Comparison of ENCODE assay signal across 23 cellular contexts in the genomic region with DNA sequence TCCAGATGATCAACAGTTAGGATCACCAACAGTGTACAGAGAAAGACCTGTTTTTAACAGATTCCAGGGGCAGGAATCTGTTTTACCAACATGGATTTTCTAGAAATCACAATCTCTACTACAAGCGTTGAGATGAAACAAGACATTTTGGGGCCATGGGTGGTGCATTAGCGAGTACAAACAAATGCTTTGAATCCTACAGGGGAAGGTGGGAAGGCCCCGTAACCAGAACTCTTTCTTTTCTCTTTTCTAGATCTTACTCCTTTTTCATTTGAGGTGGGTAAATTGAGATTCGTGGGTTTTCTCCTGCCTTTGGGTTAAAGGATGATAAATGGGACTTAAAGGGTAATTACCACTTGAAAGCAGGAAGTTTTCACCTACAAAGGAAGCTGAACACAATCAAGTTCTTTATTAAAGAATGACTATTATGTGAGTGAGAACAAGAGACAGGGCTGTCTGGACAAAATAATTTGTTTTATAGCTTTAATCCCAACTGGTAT.
DNase-seq lines count a peak whose midpoint lies in the region; ATAC-seq and TF ChIP-seq lines count a peak whose summit lies in the region.
"Had no signal": no experiment of that assay in that cellular context is flagged by ENCODE, and none has a peak within 500 bp of the region (broad histone marks: within the 10 kb centered on the region; RNA-seq: fewer than 3 reads in every experiment).

No MANE protein-coding gene starts in this region.

- H3K79me2 ChIP-seq in neural progenitor cell (ENCODE audit: low read depth), result no peaks in the 10 kb centered on the region

- no peaks in the 10 kb centered on the region for H3K27me3 ChIP-seq in HUES6 (ENCODE audit: control insufficient read depth, insufficient read depth, low read length)
- no peaks in the 10 kb centered on the region for H3K27me3 ChIP-seq in neural progenitor cell
- H3K27me3 ChIP-seq: BLaER1 treated with 17β-estradiol and CSF1 and Interleukin-3, amounts not matched to agents 10 nM and 100 nM had no signal

- H3K27ac ChIP-seq in HUES6 (ENCODE audit: low read depth, low read length) (peak overlapping the region; percentile 62; the same call in 1 of the 2 replicates), neural progenitor cell (no peak overlapping the region)
- H3K27ac ChIP-seq: A549; BLaER1 treated with 17β-estradiol and CSF1 and Interleukin-3, amounts not matched to agents 10 nM and 100 nM; KMS-11; SK-N-MC had no signal

- H3K36me3 ChIP-seq in HUES6 (ENCODE audit: control insufficient read depth, insufficient read depth, low read length) (peaks cover 12% of the 10 kb centered on the region), neural progenitor cell (no peaks in the 10 kb centered on the region)
- H3K36me3 ChIP-seq: BLaER1 treated with 17β-estradiol and CSF1 and Interleukin-3, amounts not matched to agents 10 nM and 100 nM had no signal

- peaks cover 40% of the 10 kb centered on the region for H3K4me1 ChIP-seq in HUES6 (ENCODE audit: control insufficient read depth, insufficient read depth, low read length)
- peaks cover 25% of the 10 kb centered on the region for H3K4me1 ChIP-seq in neural progenitor cell
- H3K4me1 ChIP-seq: A549; BLaER1 treated with 17β-estradiol and CSF1 and Interleukin-3, amounts not matched to agents 10 nM and 100 nM had no signal

- H3K4me2 ChIP-seq in neural progenitor cell, result peak overlapping the region; percentile 16
- H3K4me2 ChIP-seq: A549; BLaER1 treated with 17β-estradiol and CSF1 and Interleukin-3, amounts not matched to agents 10 nM and 100 nM; KMS-11 had no signal

- H3K27ac Mint-ChIP-seq in neural progenitor cell, result no peak overlapping the region
- H3K27ac Mint-ChIP-seq: CD4-positive, alpha-beta T cell; IgD-negative memory B cell had no signal

- no peak for TF ChIP-seq CTCF in neural progenitor cell (IDR thresholded peaks at IDR 0.05)

- peak; percentile 3 for DNase-seq in DMS153 treated with DMSO at 0.1 percent for 48 hours (lab: John Stamatoyannopoulos, UW; ENCODE audit: unreplicated experiment)
- DNase-seq in astrocyte of the hippocampus (ENCODE audit: low read depth, low spot score), result peak; percentile 11
- no peak for DNase-seq in neural progenitor cell (ENCODE audit: low spot score)
- DNase-seq in NCI-H2171 (lab: John Stamatoyannopoulos, UW), result no peak
- no peak for DNase-seq in activated CD4-positive, alpha-beta T cell treated with anti-CD3 and anti-CD28 coated beads for 4 hours
- DNase-seq: AML-193; CD4-positive, alpha-beta T cell; EL; GDM1; MM.1S; NCI-H2029; NCI-H226; NCI-H510A; NCI-H774; SIG-M5; SW 1271 had no signal

- no peaks in the 10 kb centered on the region for H4K20me1 ChIP-seq in neural progenitor cell (ENCODE audit: low read depth)
- H4K20me1 ChIP-seq: BLaER1 treated with 17β-estradiol and CSF1 and Interleukin-3, amounts not matched to agents 10 nM and 100 nM had no signal

- no peak overlapping the region for H3K4me3 Mint-ChIP-seq in neural progenitor cell
- H3K4me3 Mint-ChIP-seq: CD4-positive, alpha-beta T cell; IgD-negative memory B cell had no signal

- no peak overlapping the region for H2AFZ ChIP-seq in neural progenitor cell (replicated peaks)

- H3K4me1 Mint-ChIP-seq in neural progenitor cell, result peaks cover 23% of the 10 kb centered on the region
- H3K4me1 Mint-ChIP-seq: IgD-negative memory B cell had no signal

- peaks cover 4% of the 10 kb centered on the region for H3K27me3 Mint-ChIP-seq in neural progenitor cell (ENCODE audit: insufficient read depth, low read depth)

- no peaks in the 10 kb centered on the region for H3K9me3 Mint-ChIP-seq in neural progenitor cell
- H3K9me3 Mint-ChIP-seq: CD4-positive, alpha-beta T cell had no signal

- ATAC-seq in GM21381 (IDR thresholded peaks at IDR 0.05; ENCODE audit: unreplicated experiment), result no peak
- ATAC-seq: A549 had no signal

- H3K9ac ChIP-seq in HUES6 (ENCODE audit: low read length) (no peak overlapping the region), neural progenitor cell (no peak overlapping the region)
- H3K9ac ChIP-seq: BLaER1 treated with 17β-estradiol and CSF1 and Interleukin-3, amounts not matched to agents 10 nM and 100 nM; KMS-11 had no signal

- H3K36me3 Mint-ChIP-seq in neural progenitor cell, result peaks cover 2% of the 10 kb centered on the region
- H3K36me3 Mint-ChIP-seq: IgD-negative memory B cell had no signal

- H3K9me3 ChIP-seq in HUES6 (ENCODE audit: control insufficient read depth, insufficient read depth, low read depth, low read length) (no peaks in the 10 kb centered on the region), neural progenitor cell (ENCODE audit: low read depth) (no peaks in the 10 kb centered on the region)
- H3K9me3 ChIP-seq: A549; BLaER1 treated with 17β-estradiol and CSF1 and Interleukin-3, amounts not matched to agents 10 nM and 100 nM had no signal

- H3K4me3 ChIP-seq in HUES6 (ENCODE audit: low read depth, low read length) (no peak overlapping the region), neural progenitor cell (no peak overlapping the region)
- H3K4me3 ChIP-seq: A549; BLaER1 treated with 17β-estradiol and CSF1 and Interleukin-3, amounts not matched to agents 10 nM and 100 nM; SK-N-MC had no signal

- H3F3A ChIP-seq in neural progenitor cell (ENCODE audit: low read depth), result no peaks in the 10 kb centered on the region

Comparison
In these comparisons a context has a peak if more than half of its experiments do, and no peak if none do; other contexts are left out.
1. DNase-seq: peak in DMS153 treated with DMSO at 0.1 percent for 48 hours (single experiment) and astrocyte of the hippocampus (single experiment); none in neural progenitor cell (single experiment), NCI-H2171 (single experiment) and activated CD4-positive, alpha-beta T cell treated with anti-CD3 and anti-CD28 coated beads for 4 hours (0 of 2).